ENCODE assay signal across 1 cellular context in the genomic region with DNA sequence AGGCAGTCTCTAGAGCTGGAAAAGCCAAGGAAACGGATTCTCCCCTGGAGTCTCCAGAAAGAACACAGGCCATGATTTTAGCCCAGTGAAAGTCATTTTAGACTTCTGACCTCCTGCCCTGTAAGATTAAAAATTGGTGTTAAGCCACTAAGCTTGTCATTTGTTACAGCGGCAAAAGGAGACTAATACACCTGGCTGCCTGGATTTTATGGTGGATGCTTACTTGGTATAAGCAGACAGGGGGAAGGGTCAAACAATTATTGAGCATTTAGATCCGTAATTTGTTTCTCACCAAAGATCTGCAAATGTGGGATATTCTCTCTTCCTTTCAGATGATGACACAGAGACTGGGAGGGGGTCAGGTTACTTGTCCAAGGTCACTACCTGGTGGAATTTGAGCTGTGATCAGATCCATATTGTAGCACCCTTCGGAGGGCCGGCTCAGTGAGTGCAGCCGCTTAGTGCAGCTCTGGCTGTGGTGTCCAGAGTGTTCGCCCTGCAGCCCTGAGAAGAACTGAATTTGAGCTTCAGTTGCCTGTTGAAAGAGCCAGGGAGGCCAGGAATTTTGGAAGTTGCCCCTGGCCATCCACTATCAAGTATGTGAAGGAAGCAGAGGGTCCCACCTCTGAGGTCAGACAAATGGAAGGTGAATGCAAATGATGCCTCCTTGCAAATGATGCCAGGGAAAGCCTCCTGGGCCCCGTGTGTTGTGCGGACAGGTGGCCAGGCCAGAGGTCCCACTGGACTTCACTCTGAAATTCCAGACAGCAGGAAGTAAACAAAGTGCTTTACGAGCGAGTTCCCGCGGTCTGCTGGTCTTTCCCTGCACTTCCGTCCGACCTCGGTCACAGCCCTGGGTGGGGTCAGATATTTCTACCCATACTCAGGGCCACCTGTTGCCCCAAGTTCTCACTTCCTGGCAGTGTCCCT.
TF ChIP-seq lines count a peak whose summit lies in the region.

No MANE protein-coding gene starts in this region.

TF ChIP-seq in HepG2, 621 proteins besides CTCF, POLR2A, EP300 and RAD21 (continued from another document and continues in another):
- TF ChIP-seq, protein P1, sequence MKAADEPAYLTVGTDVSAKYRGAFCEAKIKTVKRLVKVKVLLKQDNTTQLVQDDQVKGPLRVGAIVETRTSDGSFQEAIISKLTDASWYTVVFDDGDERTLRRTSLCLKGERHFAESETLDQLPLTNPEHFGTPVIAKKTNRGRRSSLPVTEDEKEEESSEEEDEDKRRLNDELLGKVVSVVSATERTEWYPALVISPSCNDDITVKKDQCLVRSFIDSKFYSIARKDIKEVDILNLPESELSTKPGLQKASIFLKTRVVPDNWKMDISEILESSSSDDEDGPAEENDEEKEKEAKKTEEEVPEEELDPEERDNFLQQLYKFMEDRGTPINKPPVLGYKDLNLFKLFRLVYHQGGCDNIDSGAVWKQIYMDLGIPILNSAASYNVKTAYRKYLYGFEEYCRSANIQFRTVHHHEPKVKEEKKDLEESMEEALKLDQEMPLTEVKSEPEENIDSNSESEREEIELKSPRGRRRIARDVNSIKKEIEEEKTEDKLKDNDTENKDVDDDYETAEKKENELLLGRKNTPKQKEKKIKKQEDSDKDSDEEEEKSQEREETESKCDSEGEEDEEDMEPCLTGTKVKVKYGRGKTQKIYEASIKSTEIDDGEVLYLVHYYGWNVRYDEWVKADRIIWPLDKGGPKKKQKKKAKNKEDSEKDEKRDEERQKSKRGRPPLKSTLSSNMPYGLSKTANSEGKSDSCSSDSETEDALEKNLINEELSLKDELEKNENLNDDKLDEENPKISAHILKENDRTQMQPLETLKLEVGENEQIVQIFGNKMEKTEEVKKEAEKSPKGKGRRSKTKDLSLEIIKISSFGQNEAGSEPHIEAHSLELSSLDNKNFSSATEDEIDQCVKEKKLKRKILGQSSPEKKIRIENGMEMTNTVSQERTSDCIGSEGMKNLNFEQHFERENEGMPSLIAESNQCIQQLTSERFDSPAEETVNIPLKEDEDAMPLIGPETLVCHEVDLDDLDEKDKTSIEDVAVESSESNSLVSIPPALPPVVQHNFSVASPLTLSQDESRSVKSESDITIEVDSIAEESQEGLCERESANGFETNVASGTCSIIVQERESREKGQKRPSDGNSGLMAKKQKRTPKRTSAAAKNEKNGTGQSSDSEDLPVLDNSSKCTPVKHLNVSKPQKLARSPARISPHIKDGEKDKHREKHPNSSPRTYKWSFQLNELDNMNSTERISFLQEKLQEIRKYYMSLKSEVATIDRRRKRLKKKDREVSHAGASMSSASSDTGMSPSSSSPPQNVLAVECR (CRISPR knock-in tag; IDR thresholded peaks at IDR 0.05; ENCODE audit: borderline replicate concordance), result peak; percentile 71; the same call in 1 of the 2 replicates
- no peak for TF ChIP-seq NBN (conservative IDR thresholded peaks at IDR 0.05)
- TF ChIP-seq HOXD1 (CRISPR knock-in tag; IDR thresholded peaks at IDR 0.05), result no peak; the same call in 1 of the 2 replicates
- peak in 1 of 2 experiments; percentile 58; a peak in 2 of 4 replicates for TF ChIP-seq KLF16 (CRISPR knock-in tag; IDR thresholded peaks at IDR 0.05)
- TF ChIP-seq PHF20 (CRISPR knock-in tag; IDR thresholded peaks at IDR 0.05), result peak; percentile 62; the same call in 1 of the 2 replicates
- TF ChIP-seq ZNF570 (CRISPR knock-in tag; IDR thresholded peaks at IDR 0.05; ENCODE audit: borderline replicate concordance), result no peak
- TF ChIP-seq, protein P2, sequence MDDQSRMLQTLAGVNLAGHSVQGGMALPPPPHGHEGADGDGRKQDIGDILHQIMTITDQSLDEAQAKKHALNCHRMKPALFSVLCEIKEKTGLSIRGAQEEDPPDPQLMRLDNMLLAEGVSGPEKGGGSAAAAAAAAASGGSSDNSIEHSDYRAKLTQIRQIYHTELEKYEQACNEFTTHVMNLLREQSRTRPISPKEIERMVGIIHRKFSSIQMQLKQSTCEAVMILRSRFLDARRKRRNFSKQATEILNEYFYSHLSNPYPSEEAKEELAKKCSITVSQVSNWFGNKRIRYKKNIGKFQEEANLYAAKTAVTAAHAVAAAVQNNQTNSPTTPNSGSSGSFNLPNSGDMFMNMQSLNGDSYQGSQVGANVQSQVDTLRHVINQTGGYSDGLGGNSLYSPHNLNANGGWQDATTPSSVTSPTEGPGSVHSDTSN (CRISPR knock-in tag; IDR thresholded peaks at IDR 0.05; ENCODE audit: borderline replicate concordance), result no peak
- no peak for TF ChIP-seq ZNF563 (CRISPR knock-in tag; IDR thresholded peaks at IDR 0.05)
- no peak for TF ChIP-seq RFX3 (CRISPR knock-in tag; IDR thresholded peaks at IDR 0.05)
- no peak for TF ChIP-seq FOXC1 (CRISPR knock-in tag; IDR thresholded peaks at IDR 0.05; ENCODE audit: borderline replicate concordance)
- TF ChIP-seq, protein P3, sequence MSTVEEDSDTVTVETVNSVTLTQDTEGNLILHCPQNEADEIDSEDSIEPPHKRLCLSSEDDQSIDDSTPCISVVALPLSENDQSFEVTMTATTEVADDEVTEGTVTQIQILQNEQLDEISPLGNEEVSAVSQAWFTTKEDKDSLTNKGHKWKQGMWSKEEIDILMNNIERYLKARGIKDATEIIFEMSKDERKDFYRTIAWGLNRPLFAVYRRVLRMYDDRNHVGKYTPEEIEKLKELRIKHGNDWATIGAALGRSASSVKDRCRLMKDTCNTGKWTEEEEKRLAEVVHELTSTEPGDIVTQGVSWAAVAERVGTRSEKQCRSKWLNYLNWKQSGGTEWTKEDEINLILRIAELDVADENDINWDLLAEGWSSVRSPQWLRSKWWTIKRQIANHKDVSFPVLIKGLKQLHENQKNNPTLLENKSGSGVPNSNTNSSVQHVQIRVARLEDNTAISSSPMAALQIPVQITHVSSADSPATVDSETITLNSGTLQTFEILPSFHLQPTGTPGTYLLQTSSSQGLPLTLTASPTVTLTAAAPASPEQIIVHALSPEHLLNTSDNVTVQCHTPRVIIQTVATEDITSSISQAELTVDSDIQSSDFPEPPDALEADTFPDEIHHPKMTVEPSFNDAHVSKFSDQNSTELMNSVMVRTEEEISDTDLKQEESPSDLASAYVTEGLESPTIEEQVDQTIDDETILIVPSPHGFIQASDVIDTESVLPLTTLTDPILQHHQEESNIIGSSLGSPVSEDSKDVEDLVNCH (CRISPR knock-in tag; IDR thresholded peaks at IDR 0.05), result no peak
- TF ChIP-seq ARNTL (CRISPR knock-in tag; IDR thresholded peaks at IDR 0.05), result peak; percentile 87
- TF ChIP-seq SMAD1 (CRISPR knock-in tag; IDR thresholded peaks at IDR 0.05; ENCODE audit: borderline replicate concordance, low read depth), result no peak; the same call in 1 of the 2 replicates
- TF ChIP-seq ZBTB42 (CRISPR knock-in tag; IDR thresholded peaks at IDR 0.05), result no peak
- no peak for TF ChIP-seq ZNF616 (CRISPR knock-in tag; IDR thresholded peaks at IDR 0.05; ENCODE audit: low read depth)
- TF ChIP-seq, protein P4, sequence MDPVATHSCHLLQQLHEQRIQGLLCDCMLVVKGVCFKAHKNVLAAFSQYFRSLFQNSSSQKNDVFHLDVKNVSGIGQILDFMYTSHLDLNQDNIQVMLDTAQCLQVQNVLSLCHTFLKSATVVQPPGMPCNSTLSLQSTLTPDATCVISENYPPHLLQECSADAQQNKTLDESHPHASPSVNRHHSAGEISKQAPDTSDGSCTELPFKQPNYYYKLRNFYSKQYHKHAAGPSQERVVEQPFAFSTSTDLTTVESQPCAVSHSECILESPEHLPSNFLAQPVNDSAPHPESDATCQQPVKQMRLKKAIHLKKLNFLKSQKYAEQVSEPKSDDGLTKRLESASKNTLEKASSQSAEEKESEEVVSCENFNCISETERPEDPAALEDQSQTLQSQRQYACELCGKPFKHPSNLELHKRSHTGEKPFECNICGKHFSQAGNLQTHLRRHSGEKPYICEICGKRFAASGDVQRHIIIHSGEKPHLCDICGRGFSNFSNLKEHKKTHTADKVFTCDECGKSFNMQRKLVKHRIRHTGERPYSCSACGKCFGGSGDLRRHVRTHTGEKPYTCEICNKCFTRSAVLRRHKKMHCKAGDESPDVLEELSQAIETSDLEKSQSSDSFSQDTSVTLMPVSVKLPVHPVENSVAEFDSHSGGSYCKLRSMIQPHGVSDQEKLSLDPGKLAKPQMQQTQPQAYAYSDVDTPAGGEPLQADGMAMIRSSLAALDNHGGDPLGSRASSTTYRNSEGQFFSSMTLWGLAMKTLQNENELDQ (CRISPR knock-in tag; IDR thresholded peaks at IDR 0.05; ENCODE audit: borderline replicate concordance), result no peak
- TF ChIP-seq, protein P5, sequence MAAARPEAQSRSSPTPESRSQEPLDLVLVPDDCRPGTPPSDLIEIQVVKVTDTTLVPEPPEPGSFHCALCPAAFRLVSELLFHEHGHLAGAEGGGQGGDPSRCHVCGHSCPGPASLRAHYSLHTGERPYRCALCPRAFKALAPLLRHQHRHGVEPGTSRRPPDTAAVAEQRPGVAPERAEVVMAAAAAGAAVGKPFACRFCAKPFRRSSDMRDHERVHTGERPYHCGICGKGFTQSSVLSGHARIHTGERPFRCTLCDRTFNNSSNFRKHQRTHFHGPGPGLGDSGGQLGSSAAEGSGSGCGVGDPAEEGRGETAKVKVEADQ (CRISPR knock-in tag; IDR thresholded peaks at IDR 0.05; ENCODE audit: borderline replicate concordance), result 0 out of 2 replicates have a peak, but pooled peaks have one; percentile 36
- no peak for TF ChIP-seq ZNF234 (CRISPR knock-in tag; conservative IDR thresholded peaks at IDR 0.05)
- TF ChIP-seq, protein P6, sequence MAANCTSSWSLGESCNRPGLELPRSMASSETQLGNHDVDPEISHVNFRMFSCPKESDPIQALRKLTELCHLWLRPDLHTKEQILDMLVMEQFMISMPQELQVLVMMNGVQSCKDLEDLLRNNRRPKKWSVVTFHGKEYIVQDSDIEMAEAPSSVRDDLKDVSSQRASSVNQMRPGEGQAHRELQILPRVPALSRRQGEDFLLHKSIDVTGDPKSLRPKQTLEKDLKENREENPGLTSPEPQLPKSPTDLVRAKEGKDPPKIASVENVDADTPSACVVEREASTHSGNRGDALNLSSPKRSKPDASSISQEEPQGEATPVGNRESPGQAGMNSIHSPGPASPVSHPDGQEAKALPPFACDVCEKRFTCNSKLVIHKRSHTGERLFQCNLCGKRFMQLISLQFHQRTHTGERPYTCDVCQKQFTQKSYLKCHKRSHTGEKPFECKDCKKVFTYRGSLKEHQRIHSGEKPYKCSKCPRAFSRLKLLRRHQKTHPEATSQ (CRISPR knock-in tag; IDR thresholded peaks at IDR 0.05; ENCODE audit: borderline replicate concordance), result no peak; the same call in 1 of the 2 replicates
- TF ChIP-seq, protein P7, sequence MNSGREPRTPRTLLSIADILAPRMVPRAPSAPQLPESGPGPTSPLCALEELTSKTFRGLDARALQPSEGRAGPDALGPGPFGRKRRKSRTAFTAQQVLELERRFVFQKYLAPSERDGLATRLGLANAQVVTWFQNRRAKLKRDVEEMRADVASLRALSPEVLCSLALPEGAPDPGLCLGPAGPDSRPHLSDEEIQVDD (CRISPR knock-in tag; IDR thresholded peaks at IDR 0.05; ENCODE audit: borderline replicate concordance), result no peak
- TF ChIP-seq, protein P8, sequence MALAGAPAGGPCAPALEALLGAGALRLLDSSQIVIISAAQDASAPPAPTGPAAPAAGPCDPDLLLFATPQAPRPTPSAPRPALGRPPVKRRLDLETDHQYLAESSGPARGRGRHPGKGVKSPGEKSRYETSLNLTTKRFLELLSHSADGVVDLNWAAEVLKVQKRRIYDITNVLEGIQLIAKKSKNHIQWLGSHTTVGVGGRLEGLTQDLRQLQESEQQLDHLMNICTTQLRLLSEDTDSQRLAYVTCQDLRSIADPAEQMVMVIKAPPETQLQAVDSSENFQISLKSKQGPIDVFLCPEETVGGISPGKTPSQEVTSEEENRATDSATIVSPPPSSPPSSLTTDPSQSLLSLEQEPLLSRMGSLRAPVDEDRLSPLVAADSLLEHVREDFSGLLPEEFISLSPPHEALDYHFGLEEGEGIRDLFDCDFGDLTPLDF (CRISPR knock-in tag; IDR thresholded peaks at IDR 0.05), result no peak
- TF ChIP-seq, protein P9, sequence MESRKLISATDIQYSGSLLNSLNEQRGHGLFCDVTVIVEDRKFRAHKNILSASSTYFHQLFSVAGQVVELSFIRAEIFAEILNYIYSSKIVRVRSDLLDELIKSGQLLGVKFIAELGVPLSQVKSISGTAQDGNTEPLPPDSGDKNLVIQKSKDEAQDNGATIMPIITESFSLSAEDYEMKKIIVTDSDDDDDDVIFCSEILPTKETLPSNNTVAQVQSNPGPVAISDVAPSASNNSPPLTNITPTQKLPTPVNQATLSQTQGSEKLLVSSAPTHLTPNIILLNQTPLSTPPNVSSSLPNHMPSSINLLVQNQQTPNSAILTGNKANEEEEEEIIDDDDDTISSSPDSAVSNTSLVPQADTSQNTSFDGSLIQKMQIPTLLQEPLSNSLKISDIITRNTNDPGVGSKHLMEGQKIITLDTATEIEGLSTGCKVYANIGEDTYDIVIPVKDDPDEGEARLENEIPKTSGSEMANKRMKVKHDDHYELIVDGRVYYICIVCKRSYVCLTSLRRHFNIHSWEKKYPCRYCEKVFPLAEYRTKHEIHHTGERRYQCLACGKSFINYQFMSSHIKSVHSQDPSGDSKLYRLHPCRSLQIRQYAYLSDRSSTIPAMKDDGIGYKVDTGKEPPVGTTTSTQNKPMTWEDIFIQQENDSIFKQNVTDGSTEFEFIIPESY (CRISPR knock-in tag; IDR thresholded peaks at IDR 0.05), result no peak; the same call in 1 of the 2 replicates
- TF ChIP-seq AGO1 (IDR thresholded peaks at IDR 0.05; ENCODE audit: low read depth, low read length, poor library complexity, severe bottlenecking), result no peak
- TF ChIP-seq, protein P10, sequence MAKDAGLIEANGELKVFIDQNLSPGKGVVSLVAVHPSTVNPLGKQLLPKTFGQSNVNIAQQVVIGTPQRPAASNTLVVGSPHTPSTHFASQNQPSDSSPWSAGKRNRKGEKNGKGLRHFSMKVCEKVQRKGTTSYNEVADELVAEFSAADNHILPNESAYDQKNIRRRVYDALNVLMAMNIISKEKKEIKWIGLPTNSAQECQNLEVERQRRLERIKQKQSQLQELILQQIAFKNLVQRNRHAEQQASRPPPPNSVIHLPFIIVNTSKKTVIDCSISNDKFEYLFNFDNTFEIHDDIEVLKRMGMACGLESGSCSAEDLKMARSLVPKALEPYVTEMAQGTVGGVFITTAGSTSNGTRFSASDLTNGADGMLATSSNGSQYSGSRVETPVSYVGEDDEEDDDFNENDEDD (CRISPR knock-in tag; IDR thresholded peaks at IDR 0.05; ENCODE audit: borderline replicate concordance), result no peak; the same call in 1 of the 2 replicates
- TF ChIP-seq ZNF292 (CRISPR knock-in tag; IDR thresholded peaks at IDR 0.05; ENCODE audit: borderline replicate concordance, low read depth), result peak; percentile 88
- no peak for TF ChIP-seq STAG1 (CRISPR knock-in tag; IDR thresholded peaks at IDR 0.05)
- peak; percentile 76; the same call in 1 of the 2 replicates for TF ChIP-seq ZNF556 (CRISPR knock-in tag; IDR thresholded peaks at IDR 0.05; ENCODE audit: borderline replicate concordance)
- TF ChIP-seq GLI4 (CRISPR knock-in tag; IDR thresholded peaks at IDR 0.05; ENCODE audit: borderline replicate concordance), result no peak
- no peak for TF ChIP-seq SMAD9 (CRISPR knock-in tag; IDR thresholded peaks at IDR 0.05)
- no peak for TF ChIP-seq SMARCC2 (IDR thresholded peaks at IDR 0.05)
- no peak for TF ChIP-seq TBX3 (IDR thresholded peaks at IDR 0.05; ENCODE audit: borderline replicate concordance)
- TF ChIP-seq, protein P11, sequence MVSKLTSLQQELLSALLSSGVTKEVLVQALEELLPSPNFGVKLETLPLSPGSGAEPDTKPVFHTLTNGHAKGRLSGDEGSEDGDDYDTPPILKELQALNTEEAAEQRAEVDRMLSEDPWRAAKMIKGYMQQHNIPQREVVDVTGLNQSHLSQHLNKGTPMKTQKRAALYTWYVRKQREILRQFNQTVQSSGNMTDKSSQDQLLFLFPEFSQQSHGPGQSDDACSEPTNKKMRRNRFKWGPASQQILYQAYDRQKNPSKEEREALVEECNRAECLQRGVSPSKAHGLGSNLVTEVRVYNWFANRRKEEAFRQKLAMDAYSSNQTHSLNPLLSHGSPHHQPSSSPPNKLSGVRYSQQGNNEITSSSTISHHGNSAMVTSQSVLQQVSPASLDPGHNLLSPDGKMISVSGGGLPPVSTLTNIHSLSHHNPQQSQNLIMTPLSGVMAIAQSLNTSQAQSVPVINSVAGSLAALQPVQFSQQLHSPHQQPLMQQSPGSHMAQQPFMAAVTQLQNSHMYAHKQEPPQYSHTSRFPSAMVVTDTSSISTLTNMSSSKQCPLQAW (CRISPR knock-in tag; IDR thresholded peaks at IDR 0.05), result no peak
